8 cellular contexts compared by ENCODE assay signal in the genomic region with DNA sequence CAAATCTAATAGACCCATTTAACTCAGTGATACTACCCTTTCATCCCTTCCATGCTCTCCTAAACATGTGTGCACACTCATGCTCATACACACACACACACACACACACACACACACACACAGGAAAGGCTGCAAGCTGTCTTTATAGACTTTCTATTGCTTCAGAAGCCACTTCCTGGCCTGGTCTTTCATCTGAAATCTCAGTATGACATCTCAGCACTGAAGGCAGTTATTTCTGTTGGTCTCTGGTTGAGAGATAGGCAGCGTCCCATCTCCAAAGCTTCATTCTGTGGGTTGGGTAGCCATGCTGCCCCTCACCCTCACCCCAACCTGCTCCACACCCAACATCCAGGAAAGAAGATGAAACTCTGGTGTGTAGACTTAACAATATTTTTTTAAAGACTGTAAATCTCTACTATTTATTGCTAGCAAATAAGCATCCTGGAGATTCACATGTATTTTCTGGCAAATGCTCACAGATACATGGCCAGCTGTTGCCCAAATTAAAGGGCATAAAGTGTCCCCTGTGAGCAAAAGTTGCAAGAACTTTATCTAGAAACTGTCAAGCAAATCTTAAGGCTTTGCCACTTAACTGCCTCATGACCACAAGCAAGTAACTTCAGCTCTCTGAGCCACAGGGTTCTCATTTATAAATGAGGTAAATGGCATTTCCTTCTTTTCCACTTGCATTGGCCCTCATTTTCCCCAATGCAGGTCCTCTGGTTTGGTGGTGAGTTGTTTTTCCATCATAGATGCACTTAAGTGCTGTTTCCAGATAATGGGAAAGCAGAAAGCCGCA.
A peak's percentile ranks its signal among the peaks of the same experiment; 100 is the strongest.
DNase-seq lines count a peak whose midpoint lies in the region; ATAC-seq, FAIRE-seq and TF ChIP-seq lines count a peak whose summit lies in the region.

No MANE protein-coding gene starts in this region.

- peak overlapping the region; percentile 49 for H3K4me3 Mint-ChIP-seq in T-helper 2 cell treated with Interferon-gamma antibody and Interleukin-4, amounts not matched to agents 5 μg/mL and 100 μg/mL, for 36 hours

- H3K27ac ChIP-seq in HepG2 (ENCODE audit: extremely low read length, insufficient read depth, low read length): no peak overlapping the region

- H3K9me3 ChIP-seq in HepG2 (ENCODE audit: low read length): no peaks in the 10 kb centered on the region; the same call in 1 of the 2 replicates

- no peaks in the 10 kb centered on the region for H3K79me2 ChIP-seq in HepG2 (ENCODE audit: insufficient read depth, low read length)

- WGBS in HepG2 (ENCODE audit: low lambda C conversion rate): no CpG with 5 or more reads among the region's 2 CpGs

- no peaks in the 10 kb centered on the region for H3K27me3 Mint-ChIP-seq in T-helper 2 cell treated with Interferon-gamma antibody and Interleukin-4, amounts not matched to agents 5 μg/mL and 100 μg/mL, for 36 hours (ENCODE audit: low read depth)

- peaks cover 35% of the 10 kb centered on the region for H3K4me1 Mint-ChIP-seq in T-helper 2 cell treated with Interferon-gamma antibody and Interleukin-4, amounts not matched to agents 5 μg/mL and 100 μg/mL, for 36 hours (ENCODE audit: low read depth)

- H3K27ac Mint-ChIP-seq in T-helper 2 cell treated with Interferon-gamma antibody and Interleukin-4, amounts not matched to agents 5 μg/mL and 100 μg/mL, for 36 hours: peak overlapping the region; percentile 88

- peaks cover 20% of the 10 kb centered on the region for H3K36me3 Mint-ChIP-seq in T-helper 2 cell treated with Interferon-gamma antibody and Interleukin-4, amounts not matched to agents 5 μg/mL and 100 μg/mL, for 36 hours (ENCODE audit: low read depth)

- no peak for TF ChIP-seq POLR2A in HepG2 (IDR thresholded peaks at IDR 0.05; ENCODE audit: insufficient read depth in 1 of 2, low read depth in 2 of 2, low read length in 2 of 2)

- POLR2A ChIA-PET in HepG2 (lab: Yijun Ruan, JAX): no interaction called here

- H4K20me1 ChIP-seq in HepG2 (ENCODE audit: insufficient read depth, low read length): no peaks in the 10 kb centered on the region

- no peak for TF ChIP-seq CTCF in HepG2 (CRISPR knock-in tag; IDR thresholded peaks at IDR 0.05)

- no peak overlapping the region for H3K4me2 ChIP-seq in HepG2 (ENCODE audit: low read depth, low read length)

- H3K27me3 ChIP-seq in HepG2 (ENCODE audit: control insufficient read depth in 1 of 2, insufficient read depth in 2 of 2, low read length in 2 of 2): no peaks in the 10 kb centered on the region

- no peak overlapping the region for H3K4me3 ChIP-seq in HepG2 (replicated peaks in 1 of 3; ENCODE audit: insufficient read depth in 1 of 3, low read depth in 2 of 3, low read length in 3 of 3)

- ATAC-seq in HG02798 (IDR thresholded peaks at IDR 0.05; ENCODE audit: poor library complexity, unreplicated experiment) (peak; percentile 62), HepG2 (no peak)

- no peak for TF ChIP-seq RAD21 in HepG2 (CRISPR knock-in tag; IDR thresholded peaks at IDR 0.05)

- CTCF ChIA-PET in HepG2 (lab: Yijun Ruan, JAX; ENCODE audit: low intra/inter-chr PET ratio, low total read pairs): no interaction called here

- no peak for FAIRE-seq in HepG2 (lab: Jason Lieb, UNC)

- DNase-seq in CMK (ENCODE audit: low read depth) (peak; percentile 77), KBM-7 (no peak), HepG2 (ENCODE audit: low spot score) (no peak), SIG-M5 (lab: John Stamatoyannopoulos, UW) (no peak), RPMI8226 (no peak)
- peak; percentile 46 for DNase-seq in T-helper 2 cell treated with Interferon-gamma antibody and Interleukin-4, amounts not matched to agents 5 μg/mL and 100 μg/mL, for 36 hours (ENCODE audit: low spot score)
- DNase-seq in effector CD8-positive, alpha-beta T cell (lab: John Stamatoyannopoulos, UW): peak; percentile 0

- no peak overlapping the region for H3K9ac ChIP-seq in HepG2 (ENCODE audit: insufficient read depth, low read depth, low read length)

- no peaks in the 10 kb centered on the region for H3K36me3 ChIP-seq in HepG2 (replicated peaks in 1 of 2; ENCODE audit: control insufficient read depth in 1 of 2, insufficient read depth in 2 of 2, low read length in 2 of 2)

- no TSS peak for BruUV-seq in HepG2 (replicated peaks; lab: Mats Ljungman, UMichigan)

- no peaks in the 10 kb centered on the region for H3K4me1 ChIP-seq in HepG2 (ENCODE audit: insufficient read depth, low read length)

- intact Hi-C loops in HepG2 (cut with micrococcal nuclease; ENCODE audit: unreplicated experiment): no loop called here

- H2AFZ ChIP-seq in HepG2 (ENCODE audit: low read length): no peak overlapping the region

- in situ Hi-C loops in KBM-7 (cut with MboI; ENCODE audit: low pct_unique_long_range_greater_than_20kb, low sequenced_read_pairs) (no loop called here), HepG2 (cut with HindIII; ENCODE audit: extremely low pct_ligation_motif_present, low pct_unique_long_range_greater_than_20kb) (no loop called here)

- peaks cover 22% of the 10 kb centered on the region for H3K9me3 Mint-ChIP-seq in T-helper 2 cell treated with Interferon-gamma antibody and Interleukin-4, amounts not matched to agents 5 μg/mL and 100 μg/mL, for 36 hours

- TF ChIP-seq EP300 in HepG2 (IDR thresholded peaks at IDR 0.05; ENCODE audit: low read depth in 2 of 2, low read length in 2 of 2): no peak
- no peak for TF ChIP-seq EP300 in HepG2 (CRISPR knock-in tag; IDR thresholded peaks at IDR 0.05; ENCODE audit: borderline replicate concordance)

TF ChIP-seq in HepG2, 621 proteins besides CTCF, POLR2A, EP300 and RAD21:
- TF ChIP-seq ZMYM3 (CRISPR knock-in tag; IDR thresholded peaks at IDR 0.05): no peak
- TF ChIP-seq, protein P1, sequence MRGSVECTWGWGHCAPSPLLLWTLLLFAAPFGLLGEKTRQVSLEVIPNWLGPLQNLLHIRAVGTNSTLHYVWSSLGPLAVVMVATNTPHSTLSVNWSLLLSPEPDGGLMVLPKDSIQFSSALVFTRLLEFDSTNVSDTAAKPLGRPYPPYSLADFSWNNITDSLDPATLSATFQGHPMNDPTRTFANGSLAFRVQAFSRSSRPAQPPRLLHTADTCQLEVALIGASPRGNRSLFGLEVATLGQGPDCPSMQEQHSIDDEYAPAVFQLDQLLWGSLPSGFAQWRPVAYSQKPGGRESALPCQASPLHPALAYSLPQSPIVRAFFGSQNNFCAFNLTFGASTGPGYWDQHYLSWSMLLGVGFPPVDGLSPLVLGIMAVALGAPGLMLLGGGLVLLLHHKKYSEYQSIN (CRISPR knock-in tag; IDR thresholded peaks at IDR 0.05; ENCODE audit: borderline replicate concordance): no peak
- no peak for TF ChIP-seq BCL6 (CRISPR knock-in tag; IDR thresholded peaks at IDR 0.05)
- no peak for TF ChIP-seq SOX6 (IDR thresholded peaks at IDR 0.05)
- no peak for TF ChIP-seq SOX6 (CRISPR knock-in tag; IDR thresholded peaks at IDR 0.05)
- TF ChIP-seq ZNF619 (CRISPR knock-in tag; IDR thresholded peaks at IDR 0.05): no peak
- no peak for TF ChIP-seq NFIC (IDR thresholded peaks at IDR 0.05; ENCODE audit: low read length)
- TF ChIP-seq, protein P2, sequence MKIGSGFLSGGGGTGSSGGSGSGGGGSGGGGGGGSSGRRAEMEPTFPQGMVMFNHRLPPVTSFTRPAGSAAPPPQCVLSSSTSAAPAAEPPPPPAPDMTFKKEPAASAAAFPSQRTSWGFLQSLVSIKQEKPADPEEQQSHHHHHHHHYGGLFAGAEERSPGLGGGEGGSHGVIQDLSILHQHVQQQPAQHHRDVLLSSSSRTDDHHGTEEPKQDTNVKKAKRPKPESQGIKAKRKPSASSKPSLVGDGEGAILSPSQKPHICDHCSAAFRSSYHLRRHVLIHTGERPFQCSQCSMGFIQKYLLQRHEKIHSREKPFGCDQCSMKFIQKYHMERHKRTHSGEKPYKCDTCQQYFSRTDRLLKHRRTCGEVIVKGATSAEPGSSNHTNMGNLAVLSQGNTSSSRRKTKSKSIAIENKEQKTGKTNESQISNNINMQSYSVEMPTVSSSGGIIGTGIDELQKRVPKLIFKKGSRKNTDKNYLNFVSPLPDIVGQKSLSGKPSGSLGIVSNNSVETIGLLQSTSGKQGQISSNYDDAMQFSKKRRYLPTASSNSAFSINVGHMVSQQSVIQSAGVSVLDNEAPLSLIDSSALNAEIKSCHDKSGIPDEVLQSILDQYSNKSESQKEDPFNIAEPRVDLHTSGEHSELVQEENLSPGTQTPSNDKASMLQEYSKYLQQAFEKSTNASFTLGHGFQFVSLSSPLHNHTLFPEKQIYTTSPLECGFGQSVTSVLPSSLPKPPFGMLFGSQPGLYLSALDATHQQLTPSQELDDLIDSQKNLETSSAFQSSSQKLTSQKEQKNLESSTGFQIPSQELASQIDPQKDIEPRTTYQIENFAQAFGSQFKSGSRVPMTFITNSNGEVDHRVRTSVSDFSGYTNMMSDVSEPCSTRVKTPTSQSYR (CRISPR knock-in tag; IDR thresholded peaks at IDR 0.05; ENCODE audit: borderline replicate concordance): no peak
- TF ChIP-seq, protein P3, sequence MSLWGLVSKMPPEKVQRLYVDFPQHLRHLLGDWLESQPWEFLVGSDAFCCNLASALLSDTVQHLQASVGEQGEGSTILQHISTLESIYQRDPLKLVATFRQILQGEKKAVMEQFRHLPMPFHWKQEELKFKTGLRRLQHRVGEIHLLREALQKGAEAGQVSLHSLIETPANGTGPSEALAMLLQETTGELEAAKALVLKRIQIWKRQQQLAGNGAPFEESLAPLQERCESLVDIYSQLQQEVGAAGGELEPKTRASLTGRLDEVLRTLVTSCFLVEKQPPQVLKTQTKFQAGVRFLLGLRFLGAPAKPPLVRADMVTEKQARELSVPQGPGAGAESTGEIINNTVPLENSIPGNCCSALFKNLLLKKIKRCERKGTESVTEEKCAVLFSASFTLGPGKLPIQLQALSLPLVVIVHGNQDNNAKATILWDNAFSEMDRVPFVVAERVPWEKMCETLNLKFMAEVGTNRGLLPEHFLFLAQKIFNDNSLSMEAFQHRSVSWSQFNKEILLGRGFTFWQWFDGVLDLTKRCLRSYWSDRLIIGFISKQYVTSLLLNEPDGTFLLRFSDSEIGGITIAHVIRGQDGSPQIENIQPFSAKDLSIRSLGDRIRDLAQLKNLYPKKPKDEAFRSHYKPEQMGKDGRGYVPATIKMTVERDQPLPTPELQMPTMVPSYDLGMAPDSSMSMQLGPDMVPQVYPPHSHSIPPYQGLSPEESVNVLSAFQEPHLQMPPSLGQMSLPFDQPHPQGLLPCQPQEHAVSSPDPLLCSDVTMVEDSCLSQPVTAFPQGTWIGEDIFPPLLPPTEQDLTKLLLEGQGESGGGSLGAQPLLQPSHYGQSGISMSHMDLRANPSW (CRISPR knock-in tag; IDR thresholded peaks at IDR 0.05; ENCODE audit: borderline replicate concordance): no peak
- TF ChIP-seq ZNF850 (CRISPR knock-in tag; conservative IDR thresholded peaks at IDR 0.05): no peak
- no peak for TF ChIP-seq ZFY (CRISPR knock-in tag; IDR thresholded peaks at IDR 0.05)
- no peak for TF ChIP-seq NCOA5 (CRISPR knock-in tag; IDR thresholded peaks at IDR 0.05)
- TF ChIP-seq CCAR2 (optimal IDR thresholded peaks at IDR 0.05; ENCODE audit: low read depth, low read length): no peak

Comparison
In these comparisons a context has a peak if more than half of its experiments do, and no peak if none do; other contexts are left out.
1. DNase-seq: peak in CMK (single experiment), T-helper 2 cell treated with Interferon-gamma antibody and Interleukin-4, amounts not matched to agents 5 μg/mL and 100 μg/mL, for 36 hours (single experiment) and effector CD8-positive, alpha-beta T cell (single experiment); none in KBM-7 (single experiment), HepG2 (single experiment), SIG-M5 (single experiment) and RPMI8226 (single experiment).